ENCODE assay signal across 19 cellular contexts in genomic region chr21:40019076-40019475, GRCh38.
"Had no signal": no experiment of that assay in that cellular context is flagged by ENCODE, and none has a peak within 500 bp of the region (broad histone marks: within the 10 kb centered on the region; RNA-seq: fewer than 3 reads in every experiment).

No MANE protein-coding gene starts in this region.

- H3K36me3 ChIP-seq: heart left ventricle, stomach, uterus had no signal

- DNase-seq: cortex of kidney; dorsolateral prefrontal cortex; effector CD8-positive, alpha-beta T cell; foreskin melanocyte; heart left ventricle; hippocampal formation; left colon; left ventricle myocardium superior; mesenchymal stem cell; naive B cell; nephron progenitor cell; right cardiac atrium; small intestine; stimulated activated CD4-positive, alpha-beta T cell treated with anti-CD3 and anti-CD28 coated beads, Interleukin-12 subunit alpha, Interleukin-12 subunit beta, amount 100 ng/mL, for 4 hours; stimulated activated naive CD4-positive, alpha-beta T cell; stomach; trophoblast cell; uterus had no signal

- FAIRE-seq: small intestine had no signal

- H3K4me3 ChIP-seq: dorsolateral prefrontal cortex, heart left ventricle, lung, stomach, uterus had no signal

- H3K27ac ChIP-seq: dorsolateral prefrontal cortex, heart left ventricle, stomach, uterus had no signal

- H3K27me3 ChIP-seq: dorsolateral prefrontal cortex, stomach, uterus had no signal
